8 cellular contexts compared by ENCODE assay signal in genomic region chr2:26772064-26773001, GRCh38. TPM values are rescaled to one million over a fixed set of nuclear protein-coding genes. Genes with fewer than 3 reads are reported as not detected.
A peak's percentile ranks its signal among the peaks of the same experiment; 100 is the strongest.
DNase-seq lines count a peak whose midpoint lies in the region; ATAC-seq and TF ChIP-seq lines count a peak whose summit lies in the region.

No MANE protein-coding gene starts in this region.

- H3K9me3 ChIP-seq in smooth muscle cell (replicated peaks; ENCODE audit: low read depth), result no peaks in the 10 kb centered on the region

- H3K4me1 Mint-ChIP-seq in Calu3 (ENCODE audit: low read depth, unreplicated experiment), result peaks cover 33% of the 10 kb centered on the region

- 89% methylated on average over 13 of the region's 13 CpGs for WGBS in smooth muscle cell (ENCODE audit: low lambda C conversion rate)

- DNase-seq in Calu3 (peak; percentile 30), NCI-H2196 (lab: John Stamatoyannopoulos, UW; ENCODE audit: unreplicated experiment) (peak; percentile 93), brain microvascular endothelial cell (peak; percentile 23), kidney tubule cell (ENCODE audit: low spot score) (peak; percentile 85), substantia nigra (lab: John Stamatoyannopoulos, UW) (peak in 47 of 49 donors; percentile 12 to 91 (median 68)), smooth muscle cell (lab: John Stamatoyannopoulos, UW; ENCODE audit: unreplicated experiment) (no peak)

- no peak overlapping the region for H3K4me3 Mint-ChIP-seq in Calu3 (ENCODE audit: low read depth, unreplicated experiment)

- ATAC-seq in HG02885 (IDR thresholded peaks at IDR 0.05; ENCODE audit: poor library complexity, unreplicated experiment) (no peak), GM19023 (IDR thresholded peaks at IDR 0.05; ENCODE audit: unreplicated experiment) (no peak)

- peaks cover 90% of the 10 kb centered on the region for H4K20me1 ChIP-seq in smooth muscle cell (ENCODE audit: low read depth)

- H2AFZ ChIP-seq in smooth muscle cell (ENCODE audit: low read depth), result no peak overlapping the region

- H3K27me3 ChIP-seq in brain microvascular endothelial cell (replicated peaks), result no peaks in the 10 kb centered on the region
- no peaks in the 10 kb centered on the region for H3K27me3 ChIP-seq in smooth muscle cell (ENCODE audit: low read depth)

- H3K27me3 Mint-ChIP-seq in Calu3 (ENCODE audit: unreplicated experiment), result no peaks in the 10 kb centered on the region

- CTCF ChIA-PET in Calu3 (lab: Charles Lee), result interaction anchor here (0.5 kb wide), 1 partner anchor 670 kb away, joined by 5 read pairs; no protein-coding TSS in a partner anchor

- in situ Hi-C loops in brain microvascular endothelial cell (cut with HindIII; ENCODE audit: low pct_ligation_motif_present, low sequenced_read_pairs), result loop anchor here (25.0 kb wide), 1 partner anchor 185 kb away; no protein-coding TSS in a partner anchor

- no peaks in the 10 kb centered on the region for H3K9me3 Mint-ChIP-seq in Calu3 (ENCODE audit: low read depth, unreplicated experiment)

- no peak overlapping the region for H3K4me2 ChIP-seq in smooth muscle cell

- peaks cover 32% of the 10 kb centered on the region for H3K36me3 ChIP-seq in brain microvascular endothelial cell (replicated peaks)
- H3K36me3 ChIP-seq in smooth muscle cell (ENCODE audit: low read depth), result peaks cover 2% of the 10 kb centered on the region

- H3K27ac Mint-ChIP-seq in Calu3 (ENCODE audit: unreplicated experiment), result peak overlapping the region; percentile 67

- H3K4me1 ChIP-seq in smooth muscle cell (ENCODE audit: low read depth), result no peaks in the 10 kb centered on the region

- no peak overlapping the region for H3K9ac ChIP-seq in smooth muscle cell (ENCODE audit: low read depth)

- H3K27ac ChIP-seq in brain microvascular endothelial cell (no peak overlapping the region), substantia nigra (ENCODE audit: low read depth, low read length, poor library complexity, severe bottlenecking) (peak overlapping the region; percentile 77), smooth muscle cell (ENCODE audit: low read depth) (no peak overlapping the region)

- peaks cover 46% of the 10 kb centered on the region for H3K79me2 ChIP-seq in smooth muscle cell (ENCODE audit: low read depth)

- intact Hi-C loops in Calu3 (cut with micrococcal nuclease; ENCODE audit: unreplicated experiment), result no loop called here

- TF ChIP-seq CTCF in Calu3 (IDR thresholded peaks at IDR 0.05; ENCODE audit: unreplicated experiment), result no peak
- no peak for TF ChIP-seq CTCF in brain microvascular endothelial cell (IDR thresholded peaks at IDR 0.05; ENCODE audit: low read depth, low read length, missing control alignments)
- TF ChIP-seq CTCF in smooth muscle cell (IDR thresholded peaks at IDR 0.05; ENCODE audit: borderline replicate concordance, insufficient read depth, poor library complexity, severe bottlenecking), result no peak

- no peaks in the 10 kb centered on the region for H3F3A ChIP-seq in smooth muscle cell (ENCODE audit: low read depth)

- BruUV-seq in Calu3 (replicated peaks; lab: Mats Ljungman, UMichigan), result no TSS peak

- peaks cover 44% of the 10 kb centered on the region for H3K36me3 Mint-ChIP-seq in Calu3 (ENCODE audit: insufficient read depth, unreplicated experiment)

- H3K4me3 ChIP-seq in brain microvascular endothelial cell (ENCODE audit: low read depth, low read length) (no peak overlapping the region), smooth muscle cell (no peak overlapping the region)

RNA-seq across cellular contexts. Expression of gene SLC35F6, which starts 8.2 kb away (rescaled TPM):
- 36.9 and 43.0 TPM in 2 replicates for total RNA-seq in Calu3 (2022)
- 15.1 and 19.2 TPM in 2 replicates for total RNA-seq in smooth muscle cell
- 16.9 and 17.9 TPM in 2 replicates for polyA plus RNA-seq in smooth muscle cell

RNA-seq across cellular contexts. Expression of gene CENPA, which starts 13.5 kb away (rescaled TPM):
- total RNA-seq in Calu3 (2022) (23.4 and 33.2 TPM in 2 replicates), smooth muscle cell (0.58 and 4.3 TPM in 2 replicates)
- 7.6 and 8.7 TPM in 2 replicates for polyA plus RNA-seq in smooth muscle cell
